Comparison of ENCODE assay signal across 16 cellular contexts in the genomic region with DNA sequence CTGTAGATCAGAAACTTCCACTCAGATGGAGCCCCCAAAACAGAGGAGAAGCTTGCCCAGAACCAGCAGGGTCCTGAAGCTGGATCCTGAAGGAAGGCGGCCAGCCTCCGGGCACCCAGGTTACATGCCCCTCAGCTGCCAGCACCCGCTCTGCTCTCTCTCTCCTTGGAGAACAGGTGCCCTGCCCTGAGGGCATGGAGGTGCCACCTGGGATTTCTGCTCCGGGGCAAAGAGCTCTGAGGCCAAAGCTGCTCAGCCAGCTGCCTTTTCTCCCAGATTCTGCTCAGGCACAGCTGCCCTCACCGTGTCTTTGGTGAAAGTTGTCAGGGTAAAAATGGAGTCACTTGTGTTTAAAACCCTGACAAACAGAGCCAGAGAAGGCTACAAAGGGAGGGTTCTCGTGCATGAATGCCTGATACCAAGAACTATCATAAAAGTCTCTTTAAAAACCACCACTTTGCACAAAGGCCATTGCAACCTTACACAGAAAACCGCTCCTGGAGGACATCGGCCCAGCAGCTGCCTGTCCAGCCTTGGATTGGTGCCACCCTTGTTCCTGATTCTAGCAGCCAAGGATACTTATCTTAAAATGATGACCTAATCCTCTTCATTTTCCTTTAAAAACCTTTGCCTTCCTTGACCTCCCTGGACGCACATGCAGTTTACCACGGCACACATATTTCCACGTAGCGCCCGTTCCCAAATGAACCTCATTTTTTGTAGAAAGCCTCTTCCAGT.
"Had no signal": no experiment of that assay in that cellular context is flagged by ENCODE, and none has a peak within 500 bp of the region (broad histone marks: within the 10 kb centered on the region; RNA-seq: fewer than 3 reads in every experiment).

No MANE protein-coding gene starts in this region.

- H3K27ac ChIP-seq: colonic mucosa, neural progenitor cell had no signal

- H3K4me3 ChIP-seq: colonic mucosa, neural progenitor cell had no signal

- H3K9me3 ChIP-seq: colonic mucosa had no signal

- H3K9ac ChIP-seq: neural progenitor cell had no signal

- H3K4me1 ChIP-seq: colonic mucosa had no signal

- DNase-seq: activated CD4-positive, alpha-beta T cell treated with anti-CD3 and anti-CD28 coated beads for 48 hours; activated CD8-positive, alpha-beta T cell treated with anti-CD3 and anti-CD28 coated beads for 36 hours; activated effector memory CD4-positive, alpha-beta T cell treated with anti-CD3 and anti-CD28 coated beads, Interleukin-2, amount 50 U/mL, for 16 hours; activated T-cell treated with anti-CD3 and anti-CD28 coated beads, Interleukin-2, amount 50 U/mL, for 48 hours; caudate nucleus; colonic mucosa; hypothalamus; kidney; stimulated activated CD4-positive, alpha-beta T cell treated with anti-CD3 and anti-CD28 coated beads, Interleukin-15, amount 100 ng/mL, for 24 hours; stimulated activated CD4-positive, alpha-beta T cell treated with anti-CD3 and anti-CD28 coated beads, Interleukin-4, amount 100 ng/mL, for 1 hour; stimulated activated naive CD4-positive, alpha-beta T cell; T-helper 2 cell had no signal

- H3K27ac Mint-ChIP-seq: activated CD8-positive, alpha-beta T cell treated with anti-CD3 and anti-CD28 coated beads for 36 hours; activated naive CD4-positive, alpha-beta T cell treated with anti-CD3 and anti-CD28 coated beads, Interleukin-2, amount 50 U/mL, for 24 hours; neural progenitor cell; type B pancreatic cell; WTC11 had no signal

- H3K4me3 Mint-ChIP-seq: activated CD8-positive, alpha-beta T cell treated with anti-CD3 and anti-CD28 coated beads for 36 hours; activated naive CD4-positive, alpha-beta T cell treated with anti-CD3 and anti-CD28 coated beads, Interleukin-2, amount 50 U/mL, for 24 hours; neural progenitor cell; type B pancreatic cell; WTC11 had no signal

- H2AFZ ChIP-seq: neural progenitor cell had no signal

- H3K27me3 Mint-ChIP-seq: activated naive CD4-positive, alpha-beta T cell treated with anti-CD3 and anti-CD28 coated beads, Interleukin-2, amount 50 U/mL, for 24 hours had no signal

- H3K36me3 ChIP-seq: colonic mucosa, neural progenitor cell had no signal

- H3K4me2 ChIP-seq: neural progenitor cell had no signal

- ATAC-seq: activated CD8-positive, alpha-beta T cell treated with anti-CD3 and anti-CD28 coated beads for 36 hours; WTC11 had no signal

- H3K27me3 ChIP-seq: colonic mucosa had no signal

- H3K9me3 Mint-ChIP-seq: activated CD8-positive, alpha-beta T cell treated with anti-CD3 and anti-CD28 coated beads for 36 hours; activated naive CD4-positive, alpha-beta T cell treated with anti-CD3 and anti-CD28 coated beads, Interleukin-2, amount 50 U/mL, for 24 hours; neural progenitor cell; type B pancreatic cell; WTC11 had no signal

- H3K4me1 Mint-ChIP-seq: activated naive CD4-positive, alpha-beta T cell treated with anti-CD3 and anti-CD28 coated beads, Interleukin-2, amount 50 U/mL, for 24 hours had no signal

- H3K36me3 Mint-ChIP-seq: activated naive CD4-positive, alpha-beta T cell treated with anti-CD3 and anti-CD28 coated beads, Interleukin-2, amount 50 U/mL, for 24 hours; neural progenitor cell; type B pancreatic cell; WTC11 had no signal
